12 cellular contexts compared by ENCODE assay signal in genomic region chr10:79105164-79105739, GRCh38. TPM values are rescaled to one million over a fixed set of nuclear protein-coding genes. Genes with fewer than 3 reads are reported as not detected.
DNase-seq lines count a peak whose midpoint lies in the region; ATAC-seq, FAIRE-seq and TF ChIP-seq lines count a peak whose summit lies in the region.
"Had no signal": no experiment of that assay in that cellular context is flagged by ENCODE, and none has a peak within 500 bp of the region (broad histone marks: within the 10 kb centered on the region; RNA-seq: fewer than 3 reads in every experiment).

No MANE protein-coding gene starts in this region.

- no peak overlapping the region for H3K4me3 ChIP-seq in AG10803 (ENCODE audit: low read length)
- no peak overlapping the region for H3K4me3 ChIP-seq in esophagus muscularis mucosa
- H3K4me3 ChIP-seq in neural progenitor cell = no peak overlapping the region

- TF ChIP-seq POLR2A in esophagus muscularis mucosa (IDR thresholded peaks at IDR 0.05; ENCODE audit: low read depth) (no peak), GM12892 (IDR thresholded peaks at IDR 0.05; ENCODE audit: low read depth, low read length) (no peak)

- H3F3A ChIP-seq in neural progenitor cell (ENCODE audit: low read depth) = no peaks in the 10 kb centered on the region

- H3K9me3 ChIP-seq in esophagus muscularis mucosa (no peaks in the 10 kb centered on the region), neural progenitor cell (ENCODE audit: low read depth) (no peaks in the 10 kb centered on the region)

- no peak overlapping the region for H3K4me2 ChIP-seq in neural progenitor cell

- TF ChIP-seq CTCF in AG10803 (conservative IDR thresholded peaks at IDR 0.05; ENCODE audit: low read length) = 0 out of 2 replicates have a peak, but pooled peaks have one; percentile 7
- peak; percentile 5 to 39 (median 8) for TF ChIP-seq CTCF in esophagus muscularis mucosa (IDR thresholded peaks at IDR 0.05)
- peak; percentile 15 for TF ChIP-seq CTCF in neural progenitor cell (IDR thresholded peaks at IDR 0.05)

- H3K27me3 ChIP-seq in esophagus muscularis mucosa (no peaks in the 10 kb centered on the region), neural progenitor cell (no peaks in the 10 kb centered on the region)

- intact Hi-C loops in esophagus muscularis mucosa (cut with DNase I) = no loop called here

- no peak overlapping the region for H2AFZ ChIP-seq in neural progenitor cell (replicated peaks)

- no peak for TF ChIP-seq EP300 in esophagus muscularis mucosa (IDR thresholded peaks at IDR 0.05)

- no peak for ATAC-seq in HG03025 (IDR thresholded peaks at IDR 0.05; ENCODE audit: low FRiP score, unreplicated experiment)

- DNase-seq in AG10803 (ENCODE audit: low read depth) = no peak
- DNase-seq in HuH-7 (ENCODE audit: low spot score) = peak; percentile 40
- DNase-seq in esophagus muscularis mucosa (ENCODE audit: extremely low spot score) = no peak
- peak; percentile 24 for DNase-seq in neural progenitor cell (ENCODE audit: low spot score)
- DNase-seq in NCI-H82 treated with DMSO at 0.1 percent for 48 hours (lab: John Stamatoyannopoulos, UW; ENCODE audit: unreplicated experiment) = no peak
- DNase-seq in effector CD8-positive, alpha-beta T cell (lab: John Stamatoyannopoulos, UW) = no peak
- no peak for DNase-seq in GM12892 (ENCODE audit: insufficient read length)
- DNase-seq: effector CD4-positive, alpha-beta T cell; T1000 had no signal

- H3K36me3 ChIP-seq in esophagus muscularis mucosa (peaks cover 0 to 1% (median under 1%) of the 10 kb centered on the region in 4 donors), neural progenitor cell (no peaks in the 10 kb centered on the region)

- H3K27ac Mint-ChIP-seq in neural progenitor cell = peak overlapping the region; percentile 29
- H3K27ac Mint-ChIP-seq: mesothelial cell of epicardium had no signal

- 64% methylated on average over 10 of the region's 10 CpGs for WGBS in esophagus muscularis mucosa

- no peak for FAIRE-seq in GM12892 (lab: Jason Lieb, UNC)

- peaks cover 75% of the 10 kb centered on the region for H3K79me2 ChIP-seq in neural progenitor cell (ENCODE audit: low read depth)

- H3K4me3 Mint-ChIP-seq in neural progenitor cell = no peak overlapping the region
- H3K4me3 Mint-ChIP-seq: CD14-positive monocyte, mesothelial cell of epicardium had no signal

- H3K9me3 Mint-ChIP-seq in neural progenitor cell = no peaks in the 10 kb centered on the region
- H3K9me3 Mint-ChIP-seq: CD14-positive monocyte, mesothelial cell of epicardium had no signal

- H3K27ac ChIP-seq in esophagus muscularis mucosa (replicated peaks in 1 of 4) (peak overlapping the region; percentile 47 to 84 (median 66)), neural progenitor cell (no peak overlapping the region)

- peaks cover 3% of the 10 kb centered on the region for H3K27me3 Mint-ChIP-seq in neural progenitor cell (ENCODE audit: insufficient read depth, low read depth)

- peaks cover 63% of the 10 kb centered on the region for H3K4me1 Mint-ChIP-seq in neural progenitor cell

- H3K4me1 ChIP-seq in esophagus muscularis mucosa = peaks cover 97 to 100% (median 100%) of the 10 kb centered on the region in 4 donors
- peaks cover 19% of the 10 kb centered on the region for H3K4me1 ChIP-seq in neural progenitor cell

- no peak overlapping the region for H3K9ac ChIP-seq in neural progenitor cell

- H4K20me1 ChIP-seq in neural progenitor cell (ENCODE audit: low read depth) = peaks cover 98% of the 10 kb centered on the region

- peaks cover 3% of the 10 kb centered on the region for H3K36me3 Mint-ChIP-seq in neural progenitor cell
- H3K36me3 Mint-ChIP-seq: mesothelial cell of epicardium had no signal

RNA-seq across cellular contexts. Expression of gene ZMIZ1, which starts 36.5 kb away (rescaled TPM):
- total RNA-seq in esophagus muscularis mucosa (10 to 100 TPM; 48.7 to 87.2 (median 66.0) TPM), neural progenitor cell (ENCODE audit: low replicate concordance) (5.8 and 12.3 TPM in 2 replicates)
- 30.7 TPM for polyA plus RNA-seq in GM12892 (2012; ENCODE audit: missing spikeins)

Comparison
In these comparisons a context has a peak if more than half of its experiments do, and no peak if none do; other contexts are left out.
1. DNase-seq: peak in HuH-7 (single experiment) and neural progenitor cell (single experiment); none in AG10803 (single experiment), esophagus muscularis mucosa (single experiment), NCI-H82 treated with DMSO at 0.1 percent for 48 hours (single experiment), effector CD8-positive, alpha-beta T cell (single experiment) and GM12892 (single experiment).
2. Peak in every context shown above with its lines, with median percentiles within 50 percentile points of each other: CTCF ChIP-seq.